34 cellular contexts compared by ENCODE assay signal in the genomic region with DNA sequence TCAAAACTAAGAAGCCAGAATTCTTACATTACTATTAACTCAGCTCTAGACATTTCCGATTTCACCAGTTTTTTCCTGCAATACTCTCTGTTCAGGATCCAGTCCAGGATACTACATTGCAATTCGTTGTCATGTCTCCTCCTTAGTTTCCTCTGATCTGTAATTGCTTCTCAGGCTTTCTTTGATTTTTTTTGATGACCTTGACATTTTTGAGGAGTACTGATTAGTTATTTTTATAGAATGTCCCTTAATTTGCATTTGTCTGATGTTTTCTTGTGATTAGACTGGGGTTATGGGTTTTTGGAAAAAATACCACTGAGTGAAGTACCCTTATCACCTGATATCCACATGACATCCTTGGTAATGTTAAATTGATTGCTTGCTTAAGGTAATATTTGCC.
"Had no signal": no experiment of that assay in that cellular context is flagged by ENCODE, and none has a peak within 500 bp of the region (broad histone marks: within the 10 kb centered on the region; RNA-seq: fewer than 3 reads in every experiment).

No MANE protein-coding gene starts in this region.

- FAIRE-seq: astrocyte, bronchial epithelial cell had no signal

- ATAC-seq: activated CD4-positive, CD25-positive, alpha-beta regulatory T cell treated with anti-CD3 and anti-CD28 coated beads, Interleukin-2, amount 50 U/mL, for 24 hours; activated naive CD4-positive, alpha-beta T cell treated with anti-CD3 and anti-CD28 coated beads, Interleukin-2, amount 50 U/mL, for 72 hours; activated T-cell treated with anti-CD3 and anti-CD28 coated beads, Interleukin-2, amount 50 U/mL, for 72 hours; foreskin keratinocyte; gastrocnemius medialis; heart left ventricle; T-helper 17 cell had no signal

- H3K4me1 Mint-ChIP-seq: activated B cell treated with CpG ODN at 0.5 μM for 24 hours; activated naive CD4-positive, alpha-beta T cell treated with anti-CD3 and anti-CD28 coated beads, Interleukin-2, amount 10 ng/mL, durations not matched to agents 7 days and 5 days; activated naive CD8-positive, alpha-beta T cell treated with anti-CD3 and anti-CD28 coated beads, Interleukin-2, amount 10 ng/mL, durations not matched to agents 7 days and 5 days; central memory CD8-positive, alpha-beta T cell; T-helper 17 cell had no signal

- DNase-seq: activated B cell treated with CpG ODN at 0.5 μM for 24 hours; activated CD4-positive, alpha-beta T cell treated with anti-CD3 and anti-CD28 coated beads for 48 hours; activated CD4-positive, alpha-beta T cell treated with anti-CD3 and anti-CD28 coated beads, Interleukin-2, amount 50 U/mL, for 1 hour; activated CD4-positive, alpha-beta T cell treated with anti-CD3 and anti-CD28 coated beads, Interleukin-2, amount 50 U/mL, for 48 hours; activated CD8-positive, alpha-beta memory T cell treated with anti-CD3 and anti-CD28 coated beads, Interleukin-2, amount 50 U/mL, for 48 hours; activated gamma-delta T cell; activated naive CD4-positive, alpha-beta T cell; activated naive CD4-positive, alpha-beta T cell treated with anti-CD3 and anti-CD28 coated beads, Interleukin-2, amount 10 ng/mL, durations not matched to agents 7 days and 5 days; activated naive CD8-positive, alpha-beta T cell treated with anti-CD3 and anti-CD28 coated beads, Interleukin-2, amount 10 ng/mL, durations not matched to agents 7 days and 5 days; activated T-cell treated with anti-CD3 and anti-CD28 coated beads for 4 hours; activated T-cell treated with anti-CD3 and anti-CD28 coated beads, Interleukin-2, amount 50 U/mL, for 24 hours; activated T-cell treated with anti-CD3 and anti-CD28 coated beads, Interleukin-2, amount 50 U/mL, for 72 hours; amniotic stem cell; anterior cingulate cortex; brain microvascular endothelial cell; dorsolateral prefrontal cortex; effector memory CD4-positive, alpha-beta T cell; erythroblast; foreskin keratinocyte; gastrocnemius medialis; glutamatergic neuron; heart left ventricle; T-helper 17 cell; T1000; WERI-Rb-1 had no signal

- H3K36me3 ChIP-seq: brain microvascular endothelial cell had no signal

- H3K4me3 ChIP-seq: coronary artery, dorsolateral prefrontal cortex, esophagus muscularis mucosa, gastrocnemius medialis, heart left ventricle had no signal

- H3K9me3 ChIP-seq: esophagus muscularis mucosa, gastrocnemius medialis, heart left ventricle had no signal

- H3K4me1 ChIP-seq: esophagus muscularis mucosa, gastrocnemius medialis, heart left ventricle had no signal

- H3K27me3 Mint-ChIP-seq: activated B cell treated with CpG ODN at 0.5 μM for 24 hours; activated naive CD4-positive, alpha-beta T cell treated with anti-CD3 and anti-CD28 coated beads, Interleukin-2, amount 10 ng/mL, durations not matched to agents 7 days and 5 days; activated naive CD8-positive, alpha-beta T cell treated with anti-CD3 and anti-CD28 coated beads, Interleukin-2, amount 10 ng/mL, durations not matched to agents 7 days and 5 days; activated T-cell treated with anti-CD3 and anti-CD28 coated beads, Interleukin-2, amount 50 U/mL, for 24 hours; central memory CD8-positive, alpha-beta T cell; dendritic cell treated with granulocyte-macrophage colony-stimulating factor and Interleukin-4, amounts not matched to agents 40 ng/mL and 50 ng/mL, for 4 days; T-helper 17 cell had no signal

- H3K27ac ChIP-seq: coronary artery, dorsolateral prefrontal cortex, esophagus muscularis mucosa, foreskin keratinocyte, gastrocnemius medialis, heart left ventricle, WERI-Rb-1 had no signal

- H3K27ac Mint-ChIP-seq: activated B cell treated with CpG ODN at 0.5 μM for 24 hours; activated naive CD4-positive, alpha-beta T cell treated with anti-CD3 and anti-CD28 coated beads, Interleukin-2, amount 10 ng/mL, durations not matched to agents 7 days and 5 days; activated naive CD4-positive, alpha-beta T cell treated with anti-CD3 and anti-CD28 coated beads, Interleukin-2, amount 50 U/mL, for 72 hours; activated naive CD8-positive, alpha-beta T cell treated with anti-CD3 and anti-CD28 coated beads, Interleukin-2, amount 10 ng/mL, durations not matched to agents 7 days and 5 days; activated T-cell treated with anti-CD3 and anti-CD28 coated beads, Interleukin-2, amount 50 U/mL, for 72 hours; T-helper 17 cell; T-helper 2 cell treated with Interferon-gamma antibody and Interleukin-4, amounts not matched to agents 5 μg/mL and 100 μg/mL, for 36 hours had no signal

- H3K4me3 Mint-ChIP-seq: activated B cell treated with CpG ODN at 0.5 μM for 24 hours; activated naive CD4-positive, alpha-beta T cell treated with anti-CD3 and anti-CD28 coated beads, Interleukin-2, amount 10 ng/mL, durations not matched to agents 7 days and 5 days; activated naive CD8-positive, alpha-beta T cell treated with anti-CD3 and anti-CD28 coated beads, Interleukin-2, amount 10 ng/mL, durations not matched to agents 7 days and 5 days; activated T-cell treated with anti-CD3 and anti-CD28 coated beads, Interleukin-2, amount 50 U/mL, for 24 hours; activated T-cell treated with anti-CD3 and anti-CD28 coated beads, Interleukin-2, amount 50 U/mL, for 72 hours; central memory CD8-positive, alpha-beta T cell; dendritic cell treated with granulocyte-macrophage colony-stimulating factor and Interleukin-4, amounts not matched to agents 40 ng/mL and 50 ng/mL, for 4 days; T-helper 17 cell; T-helper 2 cell treated with Interferon-gamma antibody and Interleukin-4, amounts not matched to agents 5 μg/mL and 100 μg/mL, for 36 hours had no signal

- H3K9me3 Mint-ChIP-seq: activated B cell treated with CpG ODN at 0.5 μM for 24 hours; activated naive CD4-positive, alpha-beta T cell treated with anti-CD3 and anti-CD28 coated beads, Interleukin-2, amount 10 ng/mL, durations not matched to agents 7 days and 5 days; activated naive CD4-positive, alpha-beta T cell treated with anti-CD3 and anti-CD28 coated beads, Interleukin-2, amount 50 U/mL, for 72 hours; activated naive CD8-positive, alpha-beta T cell treated with anti-CD3 and anti-CD28 coated beads, Interleukin-2, amount 10 ng/mL, durations not matched to agents 7 days and 5 days; activated T-cell treated with anti-CD3 and anti-CD28 coated beads, Interleukin-2, amount 50 U/mL, for 24 hours; activated T-cell treated with anti-CD3 and anti-CD28 coated beads, Interleukin-2, amount 50 U/mL, for 72 hours; central memory CD8-positive, alpha-beta T cell; dendritic cell treated with granulocyte-macrophage colony-stimulating factor and Interleukin-4, amounts not matched to agents 40 ng/mL and 50 ng/mL, for 4 days; T-helper 2 cell treated with Interferon-gamma antibody and Interleukin-4, amounts not matched to agents 5 μg/mL and 100 μg/mL, for 36 hours had no signal

- H3K27me3 ChIP-seq: brain microvascular endothelial cell, dorsolateral prefrontal cortex, esophagus muscularis mucosa, foreskin keratinocyte, gastrocnemius medialis, heart left ventricle had no signal

- H3K36me3 Mint-ChIP-seq: activated naive CD8-positive, alpha-beta T cell treated with anti-CD3 and anti-CD28 coated beads, Interleukin-2, amount 10 ng/mL, durations not matched to agents 7 days and 5 days had no signal
